Comparison of ENCODE assay signal across 23 cellular contexts in genomic region chr4:124777007-124777406, GRCh38.
DNase-seq lines count a peak whose midpoint lies in the region; ATAC-seq, FAIRE-seq and TF ChIP-seq lines count a peak whose summit lies in the region.
"Had no signal": no experiment of that assay in that cellular context is flagged by ENCODE, and none has a peak within 500 bp of the region (broad histone marks: within the 10 kb centered on the region; RNA-seq: fewer than 3 reads in every experiment).

No MANE protein-coding gene starts in this region.

- in situ Hi-C loops in IMR-90 (cut with MboI; ENCODE audit: low sequenced_read_pairs), result no loop called here

- no peak overlapping the region for H3K23ac ChIP-seq in IMR-90 (ENCODE audit: low read depth, low read length)

- no peak overlapping the region for H2BK20ac ChIP-seq in IMR-90 (ENCODE audit: low read depth, low read length)

- BruUV-seq in IMR-90 (replicated peaks; lab: Mats Ljungman, UMichigan), result no TSS peak
- BruUV-seq in endothelial cell of umbilical vein (replicated peaks; lab: Mats Ljungman, UMichigan), result no TSS peak

- H3K18ac ChIP-seq in IMR-90 (ENCODE audit: low read depth, low read length), result no peak overlapping the region

- no peak for FAIRE-seq in endothelial cell of umbilical vein (lab: Jason Lieb, UNC)
- FAIRE-seq: GM12892, GM18507, HTR-8/SVneo had no signal

- no peaks in the 10 kb centered on the region for H3K9me3 ChIP-seq in IMR-90 (ENCODE audit: control insufficient read depth, insufficient read depth, low read length)
- H3K9me3 ChIP-seq in endothelial cell of umbilical vein (replicated peaks; ENCODE audit: control insufficient read depth, insufficient read depth, low read length), result no peaks in the 10 kb centered on the region
- H3K9me3 ChIP-seq in stomach, result peaks cover 0 to 4% (median 0%) of the 10 kb centered on the region in 4 donors
- peaks cover 0 to 3% (median 0%) of the 10 kb centered on the region in 4 donors for H3K9me3 ChIP-seq in esophagus muscularis mucosa
- H3K9me3 ChIP-seq: BE2C had no signal

- H2AFZ ChIP-seq in IMR-90 (replicated peaks; ENCODE audit: low read length, poor library complexity) (no peak overlapping the region), endothelial cell of umbilical vein (ENCODE audit: low read depth, low read length) (no peak overlapping the region)

- intact Hi-C loops in IMR-90 (cut with micrococcal nuclease) (no loop called here), endothelial cell of umbilical vein (cut with micrococcal nuclease) (no loop called here), stomach (cut with DNase I; ENCODE audit: low total_unique reads) (no loop called here), esophagus muscularis mucosa (cut with DNase I) (no loop called here)

- no peak overlapping the region for H3K4me3 ChIP-seq in IMR-90 (ENCODE audit: insufficient read depth, low read depth, low read length)
- H3K4me3 ChIP-seq in endothelial cell of umbilical vein (replicated peaks in 1 of 3; ENCODE audit: insufficient read depth in 1 of 3, low read depth in 1 of 3, low read length in 3 of 3), result no peak overlapping the region
- no peak overlapping the region for H3K4me3 ChIP-seq in foreskin fibroblast (ENCODE audit: low read depth in 1 of 2, low read length in 2 of 2)
- no peak overlapping the region for H3K4me3 ChIP-seq in stomach
- H3K4me3 ChIP-seq in esophagus muscularis mucosa, result no peak overlapping the region

- H3K9me1 ChIP-seq in IMR-90 (ENCODE audit: insufficient read depth, low read length) (no peaks in the 10 kb centered on the region), endothelial cell of umbilical vein (replicated peaks; ENCODE audit: control insufficient read depth, extremely low read depth, insufficient read depth, low read length) (no peaks in the 10 kb centered on the region)

- no peak overlapping the region for H3K4me2 ChIP-seq in IMR-90 (ENCODE audit: low read depth, low read length)
- H3K4me2 ChIP-seq in endothelial cell of umbilical vein (ENCODE audit: insufficient read depth, low read length), result no peak overlapping the region

- no peak overlapping the region for H3K56ac ChIP-seq in IMR-90 (ENCODE audit: extremely low read depth, insufficient read depth, low read length)

- peak; percentile 37 for DNase-seq in IMR-90
- DNase-seq in endothelial cell of umbilical vein (ENCODE audit: low read depth, low spot score), result peak; percentile 15
- peak; percentile 13 to 38 for DNase-seq in foreskin fibroblast
- peak; percentile 27 for DNase-seq in stomach
- no peak for DNase-seq in esophagus muscularis mucosa (ENCODE audit: extremely low spot score)
- DNase-seq: ACHN; BE2C; C1 segment of cervical spinal cord; CD4-positive, CD25-positive, alpha-beta regulatory T cell; CD8-positive, alpha-beta memory T cell; COR-L47; DMS 273 treated with DMSO at 0.1 percent for 48 hours; DMS53; GDM1; GOT3; H7; HFFc6 had no signal

- POLR2A ChIA-PET in IMR-90 (lab: Charles Lee; ENCODE audit: unreplicated experiment), result no interaction called here
- POLR2A ChIA-PET in endothelial cell of umbilical vein (lab: Charles Lee), result no interaction called here

- no peak overlapping the region for H2AK9ac ChIP-seq in IMR-90 (replicated peaks; ENCODE audit: low read depth, low read length, poor library complexity)

- TF ChIP-seq RAD21 in IMR-90 (IDR thresholded peaks at IDR 0.05; ENCODE audit: low read length), result no peak

- TF ChIP-seq POLR2A in IMR-90 (IDR thresholded peaks at IDR 0.05; ENCODE audit: low read depth, low read length), result no peak
- TF ChIP-seq POLR2A in endothelial cell of umbilical vein (IDR thresholded peaks at IDR 0.05; ENCODE audit: low read depth, low read length), result no peak
- TF ChIP-seq POLR2A in stomach (IDR thresholded peaks at IDR 0.05), result no peak
- TF ChIP-seq POLR2A in esophagus muscularis mucosa (IDR thresholded peaks at IDR 0.05; ENCODE audit: low read depth), result no peak

- dilution Hi-C loops in IMR-90 (cut with HindIII; ENCODE audit: low sequenced_read_pairs, unreplicated experiment), result no loop called here
- dilution Hi-C loops in endothelial cell of umbilical vein (cut with MboI; ENCODE audit: extremely low pct_ligation_motif_present, low sequenced_read_pairs), result no loop called here

- H4K91ac ChIP-seq in IMR-90 (ENCODE audit: insufficient read depth, low read depth, low read length), result no peak overlapping the region

- no peaks in the 10 kb centered on the region for H3K36me3 ChIP-seq in IMR-90 (ENCODE audit: control insufficient read depth, insufficient read depth, low read length)
- no peaks in the 10 kb centered on the region for H3K36me3 ChIP-seq in endothelial cell of umbilical vein (ENCODE audit: control insufficient read depth in 2 of 2, extremely low read depth in 1 of 2, insufficient read depth in 2 of 2, low read length in 2 of 2)
- H3K36me3 ChIP-seq in stomach, result no peaks in the 10 kb centered on the region
- H3K36me3 ChIP-seq in esophagus muscularis mucosa, result no peaks in the 10 kb centered on the region
- H3K36me3 ChIP-seq: BE2C had no signal

- CTCF ChIA-PET in IMR-90 (lab: Yijun Ruan, JAX) (no interaction called here), endothelial cell of umbilical vein (lab: Charles Lee) (interaction anchor here (1.2 kb wide), 1 partner anchor 16 kb away, joined by 3 read pairs; no protein-coding TSS in a partner anchor)

- H2AK5ac ChIP-seq in IMR-90 (ENCODE audit: low read depth, low read length), result no peak overlapping the region

- no peak overlapping the region for H3K14ac ChIP-seq in IMR-90 (replicated peaks; ENCODE audit: low read depth, low read length)

- no peak overlapping the region for H3K4ac ChIP-seq in IMR-90 (ENCODE audit: low read depth, low read length)

- H2BK120ac ChIP-seq in IMR-90 (ENCODE audit: low read depth, low read length), result no peak overlapping the region

- peak; percentile 95 for ATAC-seq in IMR-90 (ENCODE audit: low read depth)
- no peak for ATAC-seq in GM18909 (IDR thresholded peaks at IDR 0.05; ENCODE audit: poor library complexity, unreplicated experiment)
- no peak for ATAC-seq in HG03108 (IDR thresholded peaks at IDR 0.05; ENCODE audit: unreplicated experiment)
- ATAC-seq: HCT116 had no signal

- no peaks in the 10 kb centered on the region for H3K79me2 ChIP-seq in endothelial cell of umbilical vein (ENCODE audit: control insufficient read depth, insufficient read depth, low read length)

- H3K79me1 ChIP-seq in IMR-90 (ENCODE audit: low read depth in 1 of 2, low read length in 2 of 2), result no peaks in the 10 kb centered on the region

- H3K27me3 ChIP-seq in IMR-90 (ENCODE audit: control insufficient read depth, insufficient read depth, low read length) (no peaks in the 10 kb centered on the region), endothelial cell of umbilical vein (ENCODE audit: control insufficient read depth in 2 of 2, insufficient read depth in 2 of 2, low read length in 2 of 2) (no peaks in the 10 kb centered on the region), stomach (no peaks in the 10 kb centered on the region), esophagus muscularis mucosa (no peaks in the 10 kb centered on the region)
- H3K27me3 ChIP-seq: BE2C had no signal

- no peaks in the 10 kb centered on the region for H4K20me1 ChIP-seq in IMR-90 (ENCODE audit: insufficient read depth, low read length)
- no peaks in the 10 kb centered on the region for H4K20me1 ChIP-seq in endothelial cell of umbilical vein (replicated peaks; ENCODE audit: control insufficient read depth, extremely low read depth, insufficient read depth, low read length)

- H4K5ac ChIP-seq in IMR-90 (ENCODE audit: low read depth, low read length), result no peak overlapping the region

- no peak overlapping the region for H3K9ac ChIP-seq in IMR-90 (ENCODE audit: low read depth, low read length)
- H3K9ac ChIP-seq in endothelial cell of umbilical vein (replicated peaks; ENCODE audit: extremely low read depth, insufficient read depth, low read length), result no peak overlapping the region

- no peak overlapping the region for H2BK15ac ChIP-seq in IMR-90 (ENCODE audit: low read depth, low read length)

- H3K27ac ChIP-seq in IMR-90 (ENCODE audit: insufficient read depth, low read length) (no peak overlapping the region), endothelial cell of umbilical vein (ENCODE audit: insufficient read depth, low read depth, low read length) (no peak overlapping the region), stomach (no peak overlapping the region), esophagus muscularis mucosa (replicated peaks in 1 of 4) (no peak overlapping the region)

- TF ChIP-seq CTCF in IMR-90 (conservative IDR thresholded peaks at IDR 0.05; ENCODE audit: low read depth, low read length) (no peak), endothelial cell of umbilical vein (IDR thresholded peaks at IDR 0.05; ENCODE audit: extremely low read depth in 1 of 2, insufficient read depth in 1 of 2, low read depth in 1 of 2, low read length in 2 of 2) (no peak), foreskin fibroblast (IDR thresholded peaks at IDR 0.05; ENCODE audit: low read depth, low read length) (no peak), stomach (IDR thresholded peaks at IDR 0.05) (no peak), esophagus muscularis mucosa (IDR thresholded peaks at IDR 0.05) (no peak)

- no peak overlapping the region for H2BK5ac ChIP-seq in IMR-90 (ENCODE audit: low read depth, low read length, poor library complexity, severe bottlenecking)

- H4K8ac ChIP-seq in IMR-90 (ENCODE audit: low read depth in 2 of 2, low read length in 2 of 2), result no peak overlapping the region

- peaks cover 2% of the 10 kb centered on the region; the same call in 1 of the 2 replicates for H3K4me1 ChIP-seq in IMR-90 (ENCODE audit: control insufficient read depth, insufficient read depth, low read length)
- H3K4me1 ChIP-seq in endothelial cell of umbilical vein (ENCODE audit: control insufficient read depth, extremely low read depth, insufficient read depth, low read length), result no peaks in the 10 kb centered on the region
- H3K4me1 ChIP-seq in stomach, result no peaks in the 10 kb centered on the region
- no peaks in the 10 kb centered on the region for H3K4me1 ChIP-seq in esophagus muscularis mucosa
- H3K4me1 ChIP-seq: BE2C had no signal

- no CpG with 5 or more reads among the region's 1 CpG for WGBS in IMR-90 (ENCODE audit: extremely low coverage in 2 of 2, insufficient read length in 1 of 2), 2 experiments
- WGBS in stomach, 5 donors, result 40 to 62% (median 56%) methylated on average over 1 of the region's 1 CpG
- WGBS in esophagus muscularis mucosa, result 72% methylated on average over 1 of the region's 1 CpG

- no peak for TF ChIP-seq EP300 in stomach (IDR thresholded peaks at IDR 0.05)
- TF ChIP-seq EP300 in esophagus muscularis mucosa (IDR thresholded peaks at IDR 0.05), result no peak

TF ChIP-seq in IMR-90, 13 proteins besides CTCF, POLR2A, EP300 and RAD21 (continues in another document):
- TF ChIP-seq CHD1 (IDR thresholded peaks at IDR 0.05; ENCODE audit: low read depth, low read length) (no peak), MXI1 (IDR thresholded peaks at IDR 0.05; ENCODE audit: borderline replicate concordance, low read depth, low read length) (no peak)

TF ChIP-seq in endothelial cell of umbilical vein, 7 proteins besides CTCF, POLR2A, EP300 and RAD21 (continues in another document):
- TF ChIP-seq JUN (IDR thresholded peaks at IDR 0.05; ENCODE audit: borderline replicate concordance, insufficient read depth, insufficient read length, low read depth) (no peak), POLR2AphosphoS5 (IDR thresholded peaks at IDR 0.05; ENCODE audit: insufficient read depth, low read depth, low read length) (no peak), MYC (IDR thresholded peaks at IDR 0.05; ENCODE audit: low read depth, low read length) (no peak), GATA2 (IDR thresholded peaks at IDR 0.05; ENCODE audit: insufficient read depth, insufficient read length, low read depth, low read length) (no peak)
